In the genomic region with DNA sequence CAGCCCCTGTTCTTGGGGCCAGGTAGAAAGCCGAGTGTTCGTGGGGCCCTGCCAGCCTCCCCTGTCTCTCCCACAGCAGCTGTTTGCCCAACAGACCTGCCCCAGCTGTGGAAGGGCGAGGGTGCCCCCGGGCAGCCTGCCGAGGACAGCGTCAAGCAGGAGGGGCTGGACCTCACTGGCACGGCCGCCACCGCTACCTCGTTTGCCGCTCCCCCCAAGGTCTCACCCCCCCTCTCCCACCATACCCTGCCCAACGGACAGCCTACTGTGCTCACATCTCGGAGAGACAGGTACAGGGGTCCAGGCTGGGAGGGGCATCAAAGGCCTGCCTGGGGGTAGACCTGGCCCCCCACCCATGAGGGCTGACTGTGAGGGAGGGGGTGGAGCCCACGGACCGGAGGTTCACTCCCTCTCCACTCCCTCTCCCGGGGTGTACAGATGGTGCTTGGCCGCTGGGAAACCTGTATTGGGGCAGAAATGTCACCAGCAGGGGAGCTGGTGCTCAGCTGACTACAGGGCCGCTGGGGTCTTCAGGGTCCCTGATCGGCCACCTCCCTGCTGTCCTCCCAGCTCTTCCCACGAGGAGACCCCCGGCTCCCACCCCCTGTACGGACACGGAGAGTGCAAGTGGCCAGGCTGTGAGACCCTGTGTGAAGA, we compare ENCODE assay signal across 30 cellular contexts. TPM values are rescaled to one million over a fixed set of nuclear protein-coding genes. Genes with fewer than 3 reads are reported as not detected.
DNase-seq lines count a peak whose midpoint lies in the region; ATAC-seq, FAIRE-seq and TF ChIP-seq lines count a peak whose summit lies in the region.
"Had no signal": no experiment of that assay in that cellular context is flagged by ENCODE, and none has a peak within 500 bp of the region (broad histone marks: within the 10 kb centered on the region; RNA-seq: fewer than 3 reads in every experiment).

No MANE protein-coding gene starts in this region.

- H3K9me2 ChIP-seq in GM23338 (ENCODE audit: insufficient read depth): no peaks in the 10 kb centered on the region

- H4K20me1 ChIP-seq in BLaER1 (peaks cover 55% of the 10 kb centered on the region), GM23338 (replicated peaks; ENCODE audit: insufficient read depth) (no peaks in the 10 kb centered on the region), K562 (replicated peaks; ENCODE audit: control insufficient read depth, insufficient read depth, low read length) (0 out of 2 replicates have a peak, but pooled peaks cover 3% of the 10 kb centered on the region), neural progenitor cell (ENCODE audit: low read depth) (peaks cover 64% of the 10 kb centered on the region)

- H3K9ac ChIP-seq in BLaER1 (no peak overlapping the region), K562 (ENCODE audit: insufficient read depth in 1 of 2, low read depth in 2 of 2, low read length in 2 of 2) (no peak overlapping the region), neural progenitor cell (no peak overlapping the region)

- H3K9me3 Mint-ChIP-seq in GM23338 (no peaks in the 10 kb centered on the region), neural progenitor cell (no peaks in the 10 kb centered on the region)
- H3K9me3 Mint-ChIP-seq: activated T-cell treated with anti-CD3 and anti-CD28 coated beads, Interleukin-2, amount 50 U/mL, for 72 hours had no signal

- 83% methylated on average over 19 of the region's 23 CpGs for WGBS in K562 (ENCODE audit: insufficient coverage, low coverage, missing lambda C conversion rate)

- H2AFZ ChIP-seq in GM23338 (no peak overlapping the region), K562 (ENCODE audit: low read depth, low read length) (no peak overlapping the region), neural progenitor cell (replicated peaks) (no peak overlapping the region)

- CTCF ChIA-PET in K562 (lab: Yijun Ruan, JAX; ENCODE audit: low intra/inter-chr PET ratio) (no interaction called here), A673 (lab: Charles Lee) (interaction anchor here (0.5 kb wide), 1 partner anchor 219 kb away, joined by 3 read pairs; no protein-coding TSS in a partner anchor)

- no peak for TF ChIP-seq RAD21 in K562 (CRISPR knock-in tag; conservative IDR thresholded peaks at IDR 0.05 in 1 of 2, IDR thresholded peaks at IDR 0.05 in 1 of 2)

- H3K36me3 ChIP-seq in BLaER1 (peaks cover 86% of the 10 kb centered on the region), GM23338 (ENCODE audit: insufficient read depth) (no peaks in the 10 kb centered on the region), K562 (ENCODE audit: control insufficient read depth, insufficient read depth, low read length) (peaks cover 12% of the 10 kb centered on the region; the same call in 2 of the 3 replicates), neural progenitor cell (no peaks in the 10 kb centered on the region), A673 (ENCODE audit: insufficient read depth, low read length, poor library complexity, severe bottlenecking) (peaks cover 11% of the 10 kb centered on the region)

- DNase-seq in GM23338 (ENCODE audit: low spot score) (no peak), K562 (ENCODE audit: extremely low read depth in 1 of 4, low spot score in 3 of 4) (no peak), neural progenitor cell (ENCODE audit: low spot score) (no peak), mucosa of gallbladder (ENCODE audit: low spot score) (no peak), A172 (ENCODE audit: low spot score) (no peak), A673 (ENCODE audit: low spot score) (no peak)
- DNase-seq: activated CD4-positive, alpha-beta T cell treated with anti-CD3 and anti-CD28 coated beads, Interleukin-2, amount 50 U/mL, for 48 hours; activated CD4-positive, CD25-positive, alpha-beta regulatory T cell treated with anti-CD3 and anti-CD28 coated beads, Interleukin-2, amount 50 U/mL, for 72 hours; activated naive CD4-positive, alpha-beta T cell treated with Interleukin-2 at 50 U/mL for 16 hours; activated T-cell treated with anti-CD3 and anti-CD28 coated beads, Interleukin-2, amount 50 U/mL, for 72 hours; dermis blood vessel endothelial cell; heart left ventricle; Kasumi-1; left ventricle myocardium superior; NCI-H1436 treated with DMSO at 0.1 percent for 48 hours; NCI-H2107; NCI-H446; NK-92 treated with Interleukin-12 subunit alpha and Interleukin-12 subunit beta, amount 100 ng/mL, for 24 hours; psoas muscle; stimulated activated CD4-positive, alpha-beta T cell treated with anti-CD3 and anti-CD28 coated beads, Interleukin-4, amount 100 ng/mL, for 24 hours; T-helper 2 cell; upper lobe of left lung had no signal

- no peak for TF ChIP-seq EP300 in K562 (IDR thresholded peaks at IDR 0.05; ENCODE audit: low read length)

- intact Hi-C loops in K562 (cut with micrococcal nuclease): no loop called here
- intact Hi-C loops in A673 (cut with micrococcal nuclease; ENCODE audit: unreplicated experiment): no loop called here

- H3K27ac Mint-ChIP-seq in GM23338 (no peak overlapping the region), neural progenitor cell (no peak overlapping the region)
- H3K27ac Mint-ChIP-seq: activated T-cell treated with anti-CD3 and anti-CD28 coated beads, Interleukin-2, amount 50 U/mL, for 72 hours had no signal

- H3K36me3 Mint-ChIP-seq in GM23338 (ENCODE audit: low read depth): peaks cover 20% of the 10 kb centered on the region
- H3K36me3 Mint-ChIP-seq in neural progenitor cell: peaks cover 23% of the 10 kb centered on the region

- H3K4me1 ChIP-seq in BLaER1 (peaks cover 43% of the 10 kb centered on the region), GM23338 (ENCODE audit: insufficient read depth) (peaks cover 34% of the 10 kb centered on the region), K562 (replicated peaks in 1 of 2; ENCODE audit: control insufficient read depth in 2 of 2, insufficient read depth in 2 of 2, low read length in 2 of 2) (peaks cover 0 to 16% of the 10 kb centered on the region in 2 experiments; a peak in 1 of 5 replicates), neural progenitor cell (peaks cover 47% of the 10 kb centered on the region), A673 (ENCODE audit: insufficient read depth, low read length, poor library complexity, severe bottlenecking) (peaks cover 7% of the 10 kb centered on the region)
- H3K4me1 ChIP-seq: upper lobe of left lung had no signal

- H3K9me1 ChIP-seq in K562 (ENCODE audit: control insufficient read depth, insufficient read depth, low read length): no peaks in the 10 kb centered on the region

- peaks cover 18% of the 10 kb centered on the region for H3K27me3 Mint-ChIP-seq in GM23338 (ENCODE audit: insufficient read depth, low read depth, poor library complexity)
- peaks cover 10% of the 10 kb centered on the region for H3K27me3 Mint-ChIP-seq in neural progenitor cell (ENCODE audit: insufficient read depth, low read depth)

- no peaks in the 10 kb centered on the region for H3K27me3 ChIP-seq in BLaER1
- peaks cover 4% of the 10 kb centered on the region; the same call in 1 of the 2 replicates for H3K27me3 ChIP-seq in GM23338 (ENCODE audit: insufficient read depth)
- no peaks in the 10 kb centered on the region for H3K27me3 ChIP-seq in K562 (ENCODE audit: control insufficient read depth in 2 of 2, insufficient read depth in 2 of 2, low read length in 2 of 2)
- no peaks in the 10 kb centered on the region for H3K27me3 ChIP-seq in neural progenitor cell
- no peaks in the 10 kb centered on the region for H3K27me3 ChIP-seq in A673 (replicated peaks; ENCODE audit: insufficient read depth, low read depth, low read length, poor library complexity)
- H3K27me3 ChIP-seq: esophagus muscularis mucosa, heart left ventricle, upper lobe of left lung had no signal

- no peak for TF ChIP-seq POLR2A in K562 (conservative IDR thresholded peaks at IDR 0.05)

- TF ChIP-seq CTCF in GM23338 (conservative IDR thresholded peaks at IDR 0.05; ENCODE audit: low read depth in 2 of 2) (peak in 1 of 2 experiments; percentile 20; a peak in 1 of 4 replicates), K562 (IDR thresholded peaks at IDR 0.05 in 2 of 3, conservative IDR thresholded peaks at IDR 0.05 in 1 of 3; ENCODE audit: insufficient read depth in 2 of 3, low read depth in 1 of 3, low read length in 3 of 3) (no peak), neural progenitor cell (IDR thresholded peaks at IDR 0.05) (peak; percentile 27), A673 (conservative IDR thresholded peaks at IDR 0.05; ENCODE audit: low read depth, low read length) (no peak)

- POLR2A ChIA-PET in K562 (lab: Yijun Ruan, JAX): interaction anchor here (0.9 to 1.2 kb wide), 2 partner anchors 15 to 44 kb away, joined by 3 to 6 read pairs; no protein-coding TSS in a partner anchor
- POLR2A ChIA-PET in A673 (lab: Charles Lee; ENCODE audit: low non-redundant PET): no interaction called here

- H3K79me2 ChIP-seq in GM23338 (replicated peaks; ENCODE audit: insufficient read depth) (no peaks in the 10 kb centered on the region), K562 (ENCODE audit: control insufficient read depth, insufficient read depth, low read length) (no peaks in the 10 kb centered on the region), neural progenitor cell (ENCODE audit: low read depth) (no peaks in the 10 kb centered on the region)

- H3K4me1 Mint-ChIP-seq in GM23338 (peaks cover 71% of the 10 kb centered on the region), neural progenitor cell (peaks cover 66% of the 10 kb centered on the region)

- FAIRE-seq in K562 (lab: Jason Lieb, UNC): no peak
- FAIRE-seq: endometrium, G401.6, keratinocyte had no signal

- in situ Hi-C loops in K562 (cut with MboI): no loop called here

- ATAC-seq in GM23338: peak; percentile 3; the same call in 1 of the 3 replicates
- ATAC-seq in K562: no peak
- ATAC-seq in GM19467 (IDR thresholded peaks at IDR 0.05; ENCODE audit: unreplicated experiment): no peak
- ATAC-seq: activated T-cell treated with anti-CD3 and anti-CD28 coated beads, Interleukin-2, amount 50 U/mL, for 72 hours; left ventricle myocardium superior; psoas muscle had no signal

- BruUV-seq in K562 (replicated peaks; lab: Mats Ljungman, UMichigan) (no TSS peak), A673 (replicated peaks; lab: Mats Ljungman, UMichigan) (no TSS peak)

- H3K27ac ChIP-seq in BLaER1 (no peak overlapping the region), GM23338 (ENCODE audit: low read depth) (no peak overlapping the region), K562 (ENCODE audit: extremely low read depth, low read depth, low read length) (no peak overlapping the region), neural progenitor cell (no peak overlapping the region), A673 (ENCODE audit: low read depth, low read length, poor library complexity, severe bottlenecking) (no peak overlapping the region)
- H3K27ac ChIP-seq: esophagus muscularis mucosa, heart left ventricle, psoas muscle, SK-N-MC, upper lobe of left lung had no signal

- H3K4me3 Mint-ChIP-seq in GM23338 (no peak overlapping the region), neural progenitor cell (no peak overlapping the region)
- H3K4me3 Mint-ChIP-seq: activated T-cell treated with anti-CD3 and anti-CD28 coated beads, Interleukin-2, amount 50 U/mL, for 72 hours had no signal

- peak overlapping the region; percentile 66 for H3K4me2 ChIP-seq in BLaER1
- no peak overlapping the region for H3K4me2 ChIP-seq in GM23338
- no peak overlapping the region for H3K4me2 ChIP-seq in K562 (ENCODE audit: insufficient read depth, low read length)
- no peak overlapping the region for H3K4me2 ChIP-seq in neural progenitor cell

- 0 out of 2 replicates have a peak, but pooled peaks cover 9% of the 10 kb centered on the region for H3F3A ChIP-seq in GM23338 (replicated peaks; ENCODE audit: low read depth)
- peaks cover 13% of the 10 kb centered on the region for H3F3A ChIP-seq in neural progenitor cell (ENCODE audit: low read depth)

- H3K9me3 ChIP-seq in BLaER1 (no peaks in the 10 kb centered on the region), K562 (replicated peaks; ENCODE audit: control insufficient read depth, insufficient read depth, low read depth, low read length) (no peaks in the 10 kb centered on the region), neural progenitor cell (ENCODE audit: low read depth) (no peaks in the 10 kb centered on the region), A673 (ENCODE audit: low read depth, low read length, poor library complexity, severe bottlenecking) (no peaks in the 10 kb centered on the region)
- H3K9me3 ChIP-seq: esophagus muscularis mucosa, heart left ventricle, psoas muscle, upper lobe of left lung had no signal

- H3K4me3 ChIP-seq in BLaER1: no peak overlapping the region
- H3K4me3 ChIP-seq in GM23338: no peak overlapping the region
- no peak overlapping the region for H3K4me3 ChIP-seq in K562
- H3K4me3 ChIP-seq in neural progenitor cell: no peak overlapping the region
- no peak overlapping the region for H3K4me3 ChIP-seq in A673 (ENCODE audit: low read depth, low read length, poor library complexity, severe bottlenecking)
- H3K4me3 ChIP-seq: esophagus muscularis mucosa, heart left ventricle, psoas muscle, upper lobe of left lung had no signal

RNA-seq across cellular contexts. Expression of gene FOXP4, which starts 41.2 kb away (rescaled TPM):
- 9.7 and 13.5 TPM in 2 replicates for total RNA-seq in GM23338 (2014; rRNA removed; shearing (Covaris generic))
- polyA plus RNA-seq in GM23338 (2016; fragmentation: Nextera tagmentation; extraction: Ambion mirVana): 5.1 and 6.3 TPM in 2 replicates
- total RNA-seq in K562 (2011; cell fraction: chromatin; rRNA removed; ENCODE audit: low replicate concordance): 5.5 and 10.3 TPM in 2 replicates
- 4.9 and 8.2 TPM in 2 replicates for total RNA-seq in K562 (2011; cell fraction: nucleolus; rRNA removed)
- 5.6 and 10.2 TPM in 2 replicates for total RNA-seq in K562 (2011; cell fraction: nucleoplasm; rRNA removed)
- 3.4 and 5.9 TPM in 2 replicates for total RNA-seq in K562 (2014; rRNA removed)
- 0.70 and 1.1 TPM in 2 replicates for total RNA-seq in K562 (2014; rRNA removed; fragmentation: Illumina TruSeq; extraction: Trizol)
- total RNA-seq in K562 (2015; rRNA removed; fragmentation: Illumina TruSeq; extraction: Trizol): 2.3 TPM in 2 replicates
- 26.7 and 29.4 TPM in 2 replicates for total RNA-seq in K562 (2021)
- polyA plus RNA-seq in K562 (2011; rRNA removed): 1.2 and 2.9 TPM in 2 replicates
- polyA plus RNA-seq in K562 (2011; cell fraction: cytosol; rRNA removed): 1.5 and 3.9 TPM in 2 replicates
- polyA plus RNA-seq in K562 (2011; cell fraction: nucleus; rRNA removed): 4.4 and 9.6 TPM in 2 replicates
- polyA plus RNA-seq in K562 (2012): 17.6 and 30.3 TPM in 2 replicates
- 5.9 and 13.8 TPM in 2 replicates for polyA plus RNA-seq in K562 (2014; fragmentation: Illumina TruSeq; extraction: Trizol)
- polyA plus RNA-seq in K562 (2014; fragmentation: Nextera tagmentation; extraction: Ambion mirVana): under 1 TPM; 0.11 TPM
- 6.7 and 7.4 TPM in 2 replicates for polyA plus RNA-seq in K562 (2014; rRNA removed)
- 0.87 and 1.4 TPM in 2 replicates for polyA minus RNA-seq in K562 (2011; rRNA and poly(A)+ RNA removed)
- 7.2 and 14.0 TPM in 2 replicates for polyA minus RNA-seq in K562 (2011; cell fraction: cytosol; rRNA and poly(A)+ RNA removed)
- polyA minus RNA-seq in K562 (2011; cell fraction: nucleus; rRNA and poly(A)+ RNA removed): 2.9 and 4.7 TPM in 2 replicates
- 2.7 and 6.9 TPM in 2 replicates for total RNA-seq in neural progenitor cell (ENCODE audit: low replicate concordance)
- 66.5 TPM for total RNA-seq in mucosa of gallbladder
- 3.9 and 5.4 TPM in 2 replicates for total RNA-seq in A172 (2014; rRNA removed; shearing (Covaris generic))
- total RNA-seq in A673 (2021): 53.9 and 56.7 TPM in 2 replicates

RNA-seq across cellular contexts. Expression of gene MDFI, which starts 50.9 kb away (rescaled TPM):
- total RNA-seq in GM23338 (2014; rRNA removed; shearing (Covaris generic)): 41.5 and 51.4 TPM in 2 replicates
- 2.8 and 3.4 TPM in 2 replicates for polyA plus RNA-seq in GM23338 (2016; fragmentation: Nextera tagmentation; extraction: Ambion mirVana)
- not detected in 2 replicates for total RNA-seq in K562 (2011; cell fraction: chromatin; rRNA removed; ENCODE audit: low replicate concordance)
- total RNA-seq in K562 (2011; cell fraction: nucleolus; rRNA removed): not detected in 2 replicates
- total RNA-seq in K562 (2011; cell fraction: nucleoplasm; rRNA removed): not detected in 2 replicates
- total RNA-seq in K562 (2014; rRNA removed): not detected in 2 replicates
- not detected in 2 replicates for total RNA-seq in K562 (2014; rRNA removed; fragmentation: Illumina TruSeq; extraction: Trizol)
- not detected in 2 replicates for total RNA-seq in K562 (2015; rRNA removed; fragmentation: Illumina TruSeq; extraction: Trizol)
- total RNA-seq in K562 (2021): not detected in 2 replicates
- not detected in 2 replicates for polyA plus RNA-seq in K562 (2011; rRNA removed)
- not detected in 2 replicates for polyA plus RNA-seq in K562 (2011; cell fraction: cytosol; rRNA removed)
- not detected in 2 replicates for polyA plus RNA-seq in K562 (2011; cell fraction: nucleus; rRNA removed)
- polyA plus RNA-seq in K562 (2012): not detected in 2 replicates
- polyA plus RNA-seq in K562 (2014; fragmentation: Illumina TruSeq; extraction: Trizol): not detected in 2 replicates
- polyA plus RNA-seq in K562 (2014; fragmentation: Nextera tagmentation; extraction: Ambion mirVana): not detected
- not detected in 2 replicates for polyA plus RNA-seq in K562 (2014; rRNA removed)
- not detected in 2 replicates for polyA minus RNA-seq in K562 (2011; rRNA and poly(A)+ RNA removed)
- not detected in 2 replicates for polyA minus RNA-seq in K562 (2011; cell fraction: cytosol; rRNA and poly(A)+ RNA removed)
- not detected in 2 replicates for polyA minus RNA-seq in K562 (2011; cell fraction: nucleus; rRNA and poly(A)+ RNA removed)
- total RNA-seq in neural progenitor cell (ENCODE audit: low replicate concordance): 29.5 and 87.4 TPM in 2 replicates
- 7.3 TPM for total RNA-seq in mucosa of gallbladder
- not detected in 2 replicates for total RNA-seq in A172 (2014; rRNA removed; shearing (Covaris generic))
- 342 and 346 TPM in 2 replicates for total RNA-seq in A673 (2021)
- total RNA-seq: activated T-cell treated with anti-CD3 and anti-CD28 coated beads, Interleukin-2, amount 50 U/mL, for 72 hours; myocyte had no signal
